16 cellular contexts compared by ENCODE assay signal in the genomic region with DNA sequence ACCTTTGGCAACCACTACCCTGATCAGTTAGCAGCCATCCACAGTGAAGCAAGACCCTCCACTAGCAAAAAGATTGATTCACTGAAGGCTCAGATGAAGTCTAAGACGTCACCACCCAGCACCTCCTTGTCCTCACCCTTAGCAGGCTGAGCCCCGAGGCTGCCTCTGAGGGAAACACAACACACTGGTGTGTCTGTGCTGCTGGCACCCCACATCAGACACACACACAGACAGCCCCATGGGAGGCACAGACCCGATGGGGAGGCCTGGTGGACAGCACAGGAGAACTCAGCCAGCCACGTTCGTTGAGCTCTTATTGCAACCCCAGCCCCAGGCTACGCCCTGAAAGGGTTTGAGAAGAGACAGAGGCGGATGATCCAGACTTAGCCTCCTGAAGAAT.
DNase-seq lines count a peak whose midpoint lies in the region; ATAC-seq and TF ChIP-seq lines count a peak whose summit lies in the region.
"Had no signal": no experiment of that assay in that cellular context is flagged by ENCODE, and none has a peak within 500 bp of the region (broad histone marks: within the 10 kb centered on the region; RNA-seq: fewer than 3 reads in every experiment).

No MANE protein-coding gene starts in this region.

- no peaks in the 10 kb centered on the region for H3K9me3 Mint-ChIP-seq in activated naive CD8-positive, alpha-beta T cell treated with anti-CD3 and anti-CD28 coated beads for 36 hours
- H3K9me3 Mint-ChIP-seq in activated naive CD8-positive, alpha-beta T cell treated with anti-CD3 and anti-CD28 coated beads, Interleukin-2, amount 50 U/mL, for 24 hours: no peaks in the 10 kb centered on the region
- H3K9me3 Mint-ChIP-seq in central memory CD8-positive, alpha-beta T cell: no peaks in the 10 kb centered on the region
- no peaks in the 10 kb centered on the region for H3K9me3 Mint-ChIP-seq in immature natural killer cell
- H3K9me3 Mint-ChIP-seq in stimulated activated effector memory CD8-positive, alpha-beta T cell treated with anti-CD3 and anti-CD28 coated beads, Interleukin-12 subunit alpha, Interleukin-12 subunit beta, amount 100 ng/mL, for 72 hours: no peaks in the 10 kb centered on the region
- H3K9me3 Mint-ChIP-seq: CD4-positive, alpha-beta T cell had no signal

- ATAC-seq in activated naive CD8-positive, alpha-beta T cell treated with anti-CD3 and anti-CD28 coated beads, Interleukin-2, amount 50 U/mL, for 24 hours: no peak
- no peak for ATAC-seq in central memory CD8-positive, alpha-beta T cell (replicated peaks; ENCODE audit: extremely low read depth, poor library complexity, severe bottlenecking)
- no peak for ATAC-seq in stimulated activated effector memory CD8-positive, alpha-beta T cell treated with anti-CD3 and anti-CD28 coated beads, Interleukin-12 subunit alpha, Interleukin-12 subunit beta, amount 100 ng/mL, for 72 hours
- no peak for ATAC-seq in psoas muscle

- H3K27ac Mint-ChIP-seq in activated naive CD8-positive, alpha-beta T cell treated with anti-CD3 and anti-CD28 coated beads for 36 hours: peak overlapping the region; percentile 59
- no peak overlapping the region for H3K27ac Mint-ChIP-seq in activated naive CD8-positive, alpha-beta T cell treated with anti-CD3 and anti-CD28 coated beads, Interleukin-2, amount 50 U/mL, for 24 hours
- peak overlapping the region; percentile 80 for H3K27ac Mint-ChIP-seq in central memory CD8-positive, alpha-beta T cell (ENCODE audit: low read depth)
- peak overlapping the region; percentile 82 to 94 (median 91) for H3K27ac Mint-ChIP-seq in immature natural killer cell
- peak overlapping the region; percentile 84 for H3K27ac Mint-ChIP-seq in stimulated activated effector memory CD8-positive, alpha-beta T cell treated with anti-CD3 and anti-CD28 coated beads, Interleukin-12 subunit alpha, Interleukin-12 subunit beta, amount 100 ng/mL, for 72 hours
- H3K27ac Mint-ChIP-seq: B cell; CD4-positive, alpha-beta T cell; H9 had no signal

- no peaks in the 10 kb centered on the region for H3K27me3 Mint-ChIP-seq in activated naive CD8-positive, alpha-beta T cell treated with anti-CD3 and anti-CD28 coated beads for 36 hours
- H3K27me3 Mint-ChIP-seq in activated naive CD8-positive, alpha-beta T cell treated with anti-CD3 and anti-CD28 coated beads, Interleukin-2, amount 50 U/mL, for 24 hours: no peaks in the 10 kb centered on the region
- no peaks in the 10 kb centered on the region for H3K27me3 Mint-ChIP-seq in central memory CD8-positive, alpha-beta T cell
- H3K27me3 Mint-ChIP-seq in immature natural killer cell (ENCODE audit: low read depth in 3 of 3): peaks cover 5 to 10% (median 5%) of the 10 kb centered on the region in 3 donors
- H3K27me3 Mint-ChIP-seq: B cell; CD4-positive, alpha-beta T cell had no signal

- H3K4me1 Mint-ChIP-seq in activated naive CD8-positive, alpha-beta T cell treated with anti-CD3 and anti-CD28 coated beads for 36 hours: peaks cover 23% of the 10 kb centered on the region
- H3K4me1 Mint-ChIP-seq in activated naive CD8-positive, alpha-beta T cell treated with anti-CD3 and anti-CD28 coated beads, Interleukin-2, amount 50 U/mL, for 24 hours: peaks cover 13% of the 10 kb centered on the region
- peaks cover 6% of the 10 kb centered on the region for H3K4me1 Mint-ChIP-seq in central memory CD8-positive, alpha-beta T cell
- H3K4me1 Mint-ChIP-seq in immature natural killer cell: peaks cover 57 to 59% of the 10 kb centered on the region in 2 donors
- peaks cover 11% of the 10 kb centered on the region for H3K4me1 Mint-ChIP-seq in stimulated activated effector memory CD8-positive, alpha-beta T cell treated with anti-CD3 and anti-CD28 coated beads, Interleukin-12 subunit alpha, Interleukin-12 subunit beta, amount 100 ng/mL, for 72 hours
- H3K4me1 Mint-ChIP-seq: B cell had no signal

- no peak overlapping the region for H3K4me3 ChIP-seq in psoas muscle

- no peaks in the 10 kb centered on the region for H3K4me1 ChIP-seq in psoas muscle

- intact Hi-C loops in psoas muscle (cut with DNase I): no loop called here

- no peaks in the 10 kb centered on the region for H3K36me3 Mint-ChIP-seq in activated naive CD8-positive, alpha-beta T cell treated with anti-CD3 and anti-CD28 coated beads for 36 hours
- H3K36me3 Mint-ChIP-seq in activated naive CD8-positive, alpha-beta T cell treated with anti-CD3 and anti-CD28 coated beads, Interleukin-2, amount 50 U/mL, for 24 hours (ENCODE audit: low read depth): no peaks in the 10 kb centered on the region
- H3K36me3 Mint-ChIP-seq in central memory CD8-positive, alpha-beta T cell (ENCODE audit: insufficient read depth): peaks cover 3% of the 10 kb centered on the region
- H3K36me3 Mint-ChIP-seq in immature natural killer cell: no peaks in the 10 kb centered on the region
- no peaks in the 10 kb centered on the region for H3K36me3 Mint-ChIP-seq in stimulated activated effector memory CD8-positive, alpha-beta T cell treated with anti-CD3 and anti-CD28 coated beads, Interleukin-12 subunit alpha, Interleukin-12 subunit beta, amount 100 ng/mL, for 72 hours

- WGBS in psoas muscle, 3 donors: 83 to 85% (median 84%) methylated on average over 7 of the region's 7 CpGs

- TF ChIP-seq CTCF in psoas muscle (IDR thresholded peaks at IDR 0.05): no peak

- H3K4me3 Mint-ChIP-seq in activated naive CD8-positive, alpha-beta T cell treated with anti-CD3 and anti-CD28 coated beads for 36 hours: no peak overlapping the region
- H3K4me3 Mint-ChIP-seq in activated naive CD8-positive, alpha-beta T cell treated with anti-CD3 and anti-CD28 coated beads, Interleukin-2, amount 50 U/mL, for 24 hours: no peak overlapping the region
- no peak overlapping the region for H3K4me3 Mint-ChIP-seq in central memory CD8-positive, alpha-beta T cell
- H3K4me3 Mint-ChIP-seq in immature natural killer cell: peak overlapping the region in 1 of 5 donors; percentile 19
- H3K4me3 Mint-ChIP-seq in stimulated activated effector memory CD8-positive, alpha-beta T cell treated with anti-CD3 and anti-CD28 coated beads, Interleukin-12 subunit alpha, Interleukin-12 subunit beta, amount 100 ng/mL, for 72 hours: no peak overlapping the region
- H3K4me3 Mint-ChIP-seq: B cell; CD4-positive, alpha-beta T cell; H9 had no signal

- H3K36me3 ChIP-seq in psoas muscle (ENCODE audit: insufficient read depth in 1 of 2, low read depth in 1 of 2): no peaks in the 10 kb centered on the region

- H3K9me3 ChIP-seq in psoas muscle: no peaks in the 10 kb centered on the region

- H3K27me3 ChIP-seq in psoas muscle (ENCODE audit: insufficient read depth in 3 of 3, low read length in 2 of 3): no peaks in the 10 kb centered on the region

- DNase-seq in activated naive CD8-positive, alpha-beta T cell treated with anti-CD3 and anti-CD28 coated beads for 36 hours: no peak
- no peak for DNase-seq in activated naive CD8-positive, alpha-beta T cell treated with anti-CD3 and anti-CD28 coated beads, Interleukin-2, amount 50 U/mL, for 24 hours
- DNase-seq in central memory CD8-positive, alpha-beta T cell (ENCODE audit: low spot score in 2 of 2): no peak
- DNase-seq in immature natural killer cell (no peak), psoas muscle (no peak), NCI-H748 treated with DMSO at 0.1 percent for 48 hours (lab: John Stamatoyannopoulos, UW) (no peak)
- no peak for DNase-seq in stimulated activated effector memory CD8-positive, alpha-beta T cell treated with anti-CD3 and anti-CD28 coated beads, Interleukin-12 subunit alpha, Interleukin-12 subunit beta, amount 100 ng/mL, for 72 hours (ENCODE audit: low spot score in 2 of 2)
- DNase-seq in activated CD4-positive, alpha-beta T cell treated with anti-CD3 and anti-CD28 coated beads for 4 hours: no peak
- DNase-seq: C1 segment of cervical spinal cord; CD4-positive, alpha-beta T cell; DMS153; DMS79 treated with DMSO at 0.1 percent for 48 hours; EL; GOT3; H9 had no signal

- H3K27ac ChIP-seq in psoas muscle: no peak overlapping the region
